Comparison of ENCODE assay signal across 15 cellular contexts in genomic region chr3:60992395-60992794, GRCh38.
DNase-seq lines count a peak whose midpoint lies in the region; ATAC-seq and TF ChIP-seq lines count a peak whose summit lies in the region.
"Had no signal": no experiment of that assay in that cellular context is flagged by ENCODE, and none has a peak within 500 bp of the region (broad histone marks: within the 10 kb centered on the region; RNA-seq: fewer than 3 reads in every experiment).

No MANE protein-coding gene starts in this region.

- H3K27me3 ChIP-seq in sigmoid colon (no peaks in the 10 kb centered on the region), uterus (no peaks in the 10 kb centered on the region)

- H3K9me3 ChIP-seq in sigmoid colon: no peaks in the 10 kb centered on the region
- no peaks in the 10 kb centered on the region for H3K9me3 ChIP-seq in uterus
- H3K9me3 ChIP-seq: SK-N-SH had no signal

- no peak overlapping the region for H3K27ac Mint-ChIP-seq in osteocyte (ENCODE audit: unreplicated experiment)
- H3K27ac Mint-ChIP-seq: CD4-positive, CD25-positive, alpha-beta regulatory T cell had no signal

- H3K36me3 Mint-ChIP-seq in osteocyte (ENCODE audit: unreplicated experiment): no peaks in the 10 kb centered on the region
- H3K36me3 Mint-ChIP-seq: CD4-positive, CD25-positive, alpha-beta regulatory T cell had no signal

- DNase-seq in SIG-M5 treated with dmso at 0.1 percent for 504 hours (lab: John Stamatoyannopoulos, UW; ENCODE audit: unreplicated experiment): peak; percentile 61
- no peak for DNase-seq in SIG-M5 (lab: John Stamatoyannopoulos, UW)
- peak; percentile 49 for DNase-seq in NCI-H510A treated with DMSO at 0.1 percent for 48 hours (lab: John Stamatoyannopoulos, UW)
- peak; percentile 5 for DNase-seq in globus pallidus (ENCODE audit: low spot score)
- peak; percentile 65 for DNase-seq in sigmoid colon
- DNase-seq in osteocyte (ENCODE audit: extremely low spot score, unreplicated experiment): no peak
- no peak for DNase-seq in uterus
- DNase-seq: activated effector memory CD4-positive, alpha-beta T cell treated with Interleukin-2 at 50 U/mL for 16 hours; CD4-positive, CD25-positive, alpha-beta regulatory T cell; EL; KG1; NCI-H1930; SK-N-SH had no signal

- TF ChIP-seq CTCF in sigmoid colon (IDR thresholded peaks at IDR 0.05) (no peak), osteocyte (IDR thresholded peaks at IDR 0.05) (no peak), uterus (IDR thresholded peaks at IDR 0.05) (no peak)

- H3K27ac ChIP-seq in sigmoid colon (no peak overlapping the region), uterus (no peak overlapping the region)
- H3K27ac ChIP-seq: VCaP had no signal

- H3K4me3 ChIP-seq in sigmoid colon (no peak overlapping the region), uterus (no peak overlapping the region)

- H3K4me1 ChIP-seq in sigmoid colon (no peaks in the 10 kb centered on the region), uterus (no peaks in the 10 kb centered on the region)

- intact Hi-C loops in sigmoid colon (cut with DNase I): no loop called here
- intact Hi-C loops in uterus (cut with DNase I; ENCODE audit: low total_unique reads): no loop called here

- peaks cover 6% of the 10 kb centered on the region for H3K9me3 Mint-ChIP-seq in osteocyte (ENCODE audit: unreplicated experiment)

- peaks cover 6% of the 10 kb centered on the region for H3K27me3 Mint-ChIP-seq in osteocyte (ENCODE audit: unreplicated experiment)
- H3K27me3 Mint-ChIP-seq: CD4-positive, CD25-positive, alpha-beta regulatory T cell had no signal

- ATAC-seq in HG03135 (IDR thresholded peaks at IDR 0.05; ENCODE audit: unreplicated experiment): no peak

- H3K36me3 ChIP-seq in sigmoid colon (no peaks in the 10 kb centered on the region), uterus (no peaks in the 10 kb centered on the region)

- TF ChIP-seq POLR2A in sigmoid colon (IDR thresholded peaks at IDR 0.05): no peak
- no peak for TF ChIP-seq POLR2A in uterus (IDR thresholded peaks at IDR 0.05)

- H3K4me3 Mint-ChIP-seq in osteocyte (ENCODE audit: unreplicated experiment): no peak overlapping the region
- H3K4me3 Mint-ChIP-seq: CD4-positive, CD25-positive, alpha-beta regulatory T cell had no signal

- H3K4me1 Mint-ChIP-seq in osteocyte (ENCODE audit: unreplicated experiment): no peaks in the 10 kb centered on the region

- TF ChIP-seq EP300 in sigmoid colon (IDR thresholded peaks at IDR 0.05): no peak

- WGBS in sigmoid colon, 2 donors: 32 to 80% methylated on average over 5 of the region's 5 CpGs

Comparison
In these comparisons a context has a peak if more than half of its experiments do, and no peak if none do; other contexts are left out.
1. DNase-seq: peak in SIG-M5 treated with dmso at 0.1 percent for 504 hours (single experiment), NCI-H510A treated with DMSO at 0.1 percent for 48 hours (single experiment), globus pallidus (single experiment) and sigmoid colon (single experiment); none in SIG-M5 (single experiment), osteocyte (single experiment) and uterus (0 of 2).